Comparison of ENCODE assay signal across 7 cellular contexts in the genomic region with DNA sequence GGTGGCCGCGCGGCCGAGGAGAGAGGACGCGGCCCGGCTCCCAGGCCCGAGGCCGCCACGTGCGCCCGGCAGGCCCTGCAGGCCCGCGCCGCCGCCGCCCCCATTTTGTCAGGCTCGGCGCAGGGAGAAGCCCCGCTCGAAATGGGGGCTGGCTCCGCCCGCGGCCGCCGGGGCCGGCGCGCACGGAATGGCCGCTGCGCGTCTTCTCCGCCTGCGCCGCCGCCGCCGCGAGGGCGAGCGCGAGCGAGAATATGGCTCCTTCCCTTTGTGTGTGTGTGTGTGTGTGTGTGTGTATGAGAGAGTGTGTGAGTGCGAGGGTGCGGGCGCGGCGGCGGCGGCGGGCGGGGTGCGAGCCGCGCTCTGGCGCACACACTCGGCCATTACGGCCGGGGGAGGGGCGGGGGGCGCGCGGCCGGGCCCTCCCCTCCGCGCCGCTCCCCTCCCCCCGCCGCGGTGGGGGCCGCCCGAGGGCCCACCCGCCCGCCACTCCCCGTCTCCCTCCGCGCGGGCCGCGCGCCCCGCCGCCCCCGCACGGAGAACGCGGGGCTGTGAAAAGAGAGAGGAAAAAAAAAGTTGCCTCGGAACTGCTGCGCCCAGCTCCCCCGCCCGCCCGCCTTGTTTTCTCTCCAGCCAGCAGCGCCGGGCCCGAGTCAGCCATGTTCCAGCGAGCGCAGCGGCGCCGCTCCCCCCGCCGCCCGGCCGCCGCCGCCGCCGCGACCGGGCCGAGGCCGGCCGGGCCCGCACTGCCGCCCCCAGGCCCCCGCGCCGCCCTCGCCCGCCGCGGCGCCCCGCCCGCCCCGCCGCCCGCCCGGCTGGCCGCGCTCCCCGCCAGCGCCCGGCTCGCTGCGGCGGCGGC. TPM values are rescaled to one million over a fixed set of nuclear protein-coding genes. Genes with fewer than 3 reads are reported as not detected.
DNase-seq lines count a peak whose midpoint lies in the region; ATAC-seq and TF ChIP-seq lines count a peak whose summit lies in the region.

No MANE protein-coding gene starts in this region.

- H3K36me3 ChIP-seq in mammary epithelial cell (ENCODE audit: insufficient read depth, low read length), result peaks cover 15% of the 10 kb centered on the region

- intact Hi-C loops in mammary epithelial cell (cut with micrococcal nuclease), result loop anchor here (1.0 to 10.0 kb wide), 11 partner anchors 42 to 692 kb away; a partner anchor contains a TSS

- peak overlapping the region; percentile 73 for H3K9ac ChIP-seq in mammary epithelial cell (ENCODE audit: insufficient read depth, low read length)

- peaks cover 0 to 2% (median 0%) of the 10 kb centered on the region in 6 donors for H3K9me3 Mint-ChIP-seq in immature natural killer cell

- 0% methylated on average over 1 of the region's 139 CpGs for WGBS in mammary epithelial cell (ENCODE audit: low coverage, missing lambda C conversion rate)

- CTCF ChIA-PET in mammary epithelial cell (lab: Charles Lee; ENCODE audit: low non-redundant PET), result interaction anchor here (0.6 kb wide), 1 partner anchor 209 kb away, joined by 4 read pairs; no protein-coding TSS in a partner anchor

- H3K4me3 Mint-ChIP-seq in immature natural killer cell, result peak overlapping the region; percentile 93 to 96 (median 95)

- no peaks in the 10 kb centered on the region for H3K27me3 ChIP-seq in mammary epithelial cell (ENCODE audit: insufficient read depth, low read length)

- H3K4me3 ChIP-seq in GM12875 (ENCODE audit: low read depth, low read length), result peak overlapping the region; percentile 83
- peak overlapping the region; percentile 74 for H3K4me3 ChIP-seq in WI38 (ENCODE audit: low read depth, low read length)
- H3K4me3 ChIP-seq in mammary epithelial cell (replicated peaks in 1 of 3; ENCODE audit: insufficient read depth in 1 of 3, low read depth in 2 of 3, low read length in 3 of 3), result peak overlapping the region; percentile 58 to 82 (median 76)

- TF ChIP-seq CTCF in GM12875 (IDR thresholded peaks at IDR 0.05; ENCODE audit: borderline replicate concordance, insufficient read depth, low read depth, low read length) (no peak), WI38 (IDR thresholded peaks at IDR 0.05; ENCODE audit: low read depth, low read length) (no peak), mammary epithelial cell (conservative IDR thresholded peaks at IDR 0.05 in 1 of 2, IDR thresholded peaks at IDR 0.05 in 1 of 2; ENCODE audit: extremely low read depth in 1 of 2, insufficient read depth in 1 of 2, low read depth in 1 of 2, low read length in 2 of 2) (no peak)

- no peaks in the 10 kb centered on the region for H4K20me1 ChIP-seq in mammary epithelial cell (ENCODE audit: insufficient read depth, low read length)

- H3K9me3 ChIP-seq in mammary epithelial cell (replicated peaks; ENCODE audit: insufficient read depth, low read length), result no peaks in the 10 kb centered on the region

- in situ Hi-C loops in mammary epithelial cell (cut with MboI; ENCODE audit: low sequenced_read_pairs in 2 of 2), result loop anchor here (10.0 to 25.0 kb wide), 2 partner anchors 150 to 327 kb away; a partner anchor contains a TSS

- H2AFZ ChIP-seq in mammary epithelial cell (ENCODE audit: low read depth, low read length), result peak overlapping the region; percentile 79

- H3K4me1 Mint-ChIP-seq in immature natural killer cell, result peaks cover 34 to 43% of the 10 kb centered on the region in 2 donors

- H3K79me2 ChIP-seq in mammary epithelial cell (ENCODE audit: insufficient read depth, low read length), result peaks cover 39% of the 10 kb centered on the region

- peak overlapping the region; percentile 95 to 100 (median 98) for H3K27ac Mint-ChIP-seq in immature natural killer cell

- H3K27ac ChIP-seq in mammary epithelial cell (ENCODE audit: insufficient read depth, low read depth, low read length), result peak overlapping the region; percentile 86

- dilution Hi-C loops in mammary epithelial cell (cut with HindIII; ENCODE audit: low sequenced_read_pairs), result no loop called here

- peaks cover 6 to 18% (median 8%) of the 10 kb centered on the region in 3 donors for H3K36me3 Mint-ChIP-seq in immature natural killer cell

- ATAC-seq in HG02571 (IDR thresholded peaks at IDR 0.05; ENCODE audit: unreplicated experiment), result peak; percentile 25

- H3K4me2 ChIP-seq in mammary epithelial cell (ENCODE audit: insufficient read depth, low read depth, low read length), result peak overlapping the region; percentile 96

- no TSS peak for BruUV-seq in mammary epithelial cell (replicated peaks; lab: Mats Ljungman, UMichigan)

- peaks cover 16 to 19% (median 16%) of the 10 kb centered on the region in 3 donors for H3K27me3 Mint-ChIP-seq in immature natural killer cell (ENCODE audit: low read depth in 3 of 3)

- DNase-seq in NCI-H1105 treated with DMSO at 0.1 percent for 48 hours (lab: John Stamatoyannopoulos, UW) (peak; percentile 63), mammary epithelial cell (peak; percentile 78), immature natural killer cell (peak; percentile 78 to 83 (median 83))
- DNase-seq in stimulated activated CD4-positive, alpha-beta T cell treated with anti-CD3 and anti-CD28 coated beads, Interleukin-12 subunit alpha, Interleukin-12 subunit beta, amount 100 ng/mL, for 24 hours (ENCODE audit: low read depth in 2 of 2), result peak; percentile 61

- peaks cover 23% of the 10 kb centered on the region for H3K4me1 ChIP-seq in mammary epithelial cell (ENCODE audit: insufficient read depth, low read length)

RNA-seq across cellular contexts. Expression of a gene that starts 1.0 kb away (rescaled TPM):
- 100 to 1,000 TPM in 1 of 2 donors, 10 to 100 TPM in 1; 78.0 to 273 TPM for total RNA-seq in mammary epithelial cell
- 192 TPM for polyA plus RNA-seq in mammary epithelial cell
- polyA minus RNA-seq in mammary epithelial cell, result 58.7 TPM
- 100 to 1,000 TPM; 629 to 859 (median 662) TPM for polyA plus RNA-seq in immature natural killer cell

RNA-seq across cellular contexts. Expression of a gene that starts 42.4 kb away (rescaled TPM):
- not detected for total RNA-seq in mammary epithelial cell
- polyA plus RNA-seq in mammary epithelial cell (not detected), immature natural killer cell (not detected)
- 0.67 TPM for polyA minus RNA-seq in mammary epithelial cell

Comparison
In these comparisons a context has a peak if more than half of its experiments do, and no peak if none do; other contexts are left out.
1. Peak in every context shown above with its lines: DNase-seq, ATAC-seq, H3K4me3 ChIP-seq and H3K27ac ChIP-seq.